11 cellular contexts compared by ENCODE assay signal in the genomic region with DNA sequence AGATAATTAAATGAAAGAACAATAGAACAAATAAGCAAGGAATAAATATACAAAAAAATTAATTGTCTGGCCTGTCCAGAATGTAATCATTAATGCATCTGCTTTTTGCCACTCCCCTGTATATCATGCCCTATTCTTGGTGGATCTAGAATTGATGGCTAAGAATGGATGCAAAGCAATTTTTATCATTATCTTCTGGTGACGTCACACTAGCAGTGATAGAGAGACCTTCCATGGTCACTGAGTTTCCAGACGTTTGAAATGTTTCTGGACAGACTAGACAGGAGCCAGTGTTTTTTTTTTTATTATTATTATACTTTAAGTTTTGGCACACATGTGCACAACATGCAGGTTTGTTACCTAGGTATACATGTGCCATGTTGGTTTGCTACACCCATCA.
"Had no signal": no experiment of that assay in that cellular context is flagged by ENCODE, and none has a peak within 500 bp of the region (broad histone marks: within the 10 kb centered on the region; RNA-seq: fewer than 3 reads in every experiment).

No MANE protein-coding gene starts in this region.

- H3K4me1 ChIP-seq: HAP-1 had no signal

- H3K4me3 ChIP-seq: GM23248, GM23338, HAP-1 had no signal

- H3K27ac ChIP-seq: GM23248 had no signal

- H3K4me2 ChIP-seq: GM23338 had no signal

- H2AFZ ChIP-seq: GM23248, GM23338 had no signal

- ATAC-seq: GM23338, HCT116 had no signal

- H3K9ac ChIP-seq: GM23248 had no signal

- FAIRE-seq: H1, H54 had no signal

- DNase-seq: GM23248, GOT3, H7, H9, HCEC 1CT, HFFc6 had no signal

- H3K36me3 ChIP-seq: HAP-1 had no signal

- H3K9me3 ChIP-seq: HAP-1 had no signal
